10 cellular contexts compared by ENCODE assay signal in the genomic region with DNA sequence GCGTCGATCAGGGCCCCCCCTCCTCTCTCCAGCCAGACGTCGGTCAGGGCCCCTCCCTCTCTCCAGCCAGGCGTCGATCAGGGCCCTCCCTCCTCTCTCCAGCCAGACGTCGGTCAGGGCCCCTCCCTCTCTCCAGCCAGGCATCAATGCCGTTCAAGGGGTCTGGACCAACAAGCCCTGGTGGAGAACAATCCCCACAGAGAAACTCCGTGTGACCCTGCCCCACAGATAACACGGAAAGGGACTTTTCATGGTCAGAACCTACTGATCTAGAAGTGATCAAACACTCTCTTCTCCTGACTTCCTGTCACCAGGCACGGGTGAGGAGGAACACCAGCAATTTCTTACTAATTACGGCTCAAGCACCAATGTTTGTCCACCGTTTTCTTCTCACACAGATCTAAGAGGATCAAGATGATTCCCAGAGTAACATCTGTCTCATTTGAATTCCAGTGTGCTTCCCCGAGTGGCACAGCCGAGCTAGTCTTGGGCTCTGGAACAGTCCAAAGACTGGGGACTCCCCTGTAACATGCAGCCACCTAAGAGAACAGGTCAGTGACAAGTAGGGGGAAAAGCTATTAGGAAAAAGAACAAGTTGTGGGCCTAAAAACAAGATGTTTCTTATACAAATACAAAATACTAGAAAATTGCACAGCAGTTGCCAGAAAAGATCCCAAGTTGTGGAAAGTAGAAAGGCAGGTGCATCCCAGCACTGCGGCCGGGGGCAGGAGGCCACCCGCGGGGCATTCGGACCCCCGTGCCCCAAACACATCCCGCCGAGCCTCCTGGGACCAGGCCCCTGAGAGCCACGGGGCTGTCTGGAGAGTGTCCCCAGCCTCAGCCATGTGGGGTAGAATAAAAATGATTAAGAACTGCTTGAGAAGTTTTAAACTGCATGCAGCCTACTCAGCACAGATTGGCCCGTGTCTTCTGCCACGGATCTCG. TPM values are rescaled to one million over a fixed set of nuclear protein-coding genes. Genes with fewer than 3 reads are reported as not detected.
DNase-seq lines count a peak whose midpoint lies in the region; ATAC-seq and TF ChIP-seq lines count a peak whose summit lies in the region.
"Had no signal": no experiment of that assay in that cellular context is flagged by ENCODE, and none has a peak within 500 bp of the region (broad histone marks: within the 10 kb centered on the region; RNA-seq: fewer than 3 reads in every experiment).

No MANE protein-coding gene starts in this region.

- H3K27ac ChIP-seq in stomach = peak overlapping the region; percentile 26 to 71 (median 58)

- peaks cover 4 to 58% (median 28%) of the 10 kb centered on the region in 4 donors for H3K4me1 ChIP-seq in stomach

- no peak for TF ChIP-seq CTCF in stomach (IDR thresholded peaks at IDR 0.05)

- intact Hi-C loops in activated CD4-positive, alpha-beta T cell treated with anti-CD3 and anti-CD28 coated beads for 36 hours (cut with DNase I, micrococcal nuclease) = no loop called here
- intact Hi-C loops in stomach (cut with DNase I; ENCODE audit: low total_unique reads) = loop anchor here (10.0 kb wide), 1 partner anchor 56 kb away; no protein-coding TSS in a partner anchor

- DNase-seq in activated CD4-positive, alpha-beta T cell treated with anti-CD3 and anti-CD28 coated beads for 36 hours = no peak
- DNase-seq in activated CD4-positive, alpha-beta T cell treated with anti-CD3 and anti-CD28 coated beads for 1 hour = no peak
- DNase-seq in activated CD8-positive, alpha-beta T cell treated with anti-CD3 and anti-CD28 coated beads, Interleukin-2, amount 10 ng/mL, durations not matched to agents 7 days and 5 days = no peak
- peak; percentile 79 for DNase-seq in islet precursor cell
- no peak for DNase-seq in stomach
- no peak for DNase-seq in hypothalamus (lab: John Stamatoyannopoulos, UW)
- DNase-seq in activated CD4-positive, CD25-positive, alpha-beta regulatory T cell (lab: John Stamatoyannopoulos, UW) = no peak
- DNase-seq: nucleus accumbens had no signal

- peaks cover 81% of the 10 kb centered on the region for H3K4me1 Mint-ChIP-seq in activated CD4-positive, alpha-beta T cell treated with anti-CD3 and anti-CD28 coated beads for 36 hours
- peaks cover 51% of the 10 kb centered on the region for H3K4me1 Mint-ChIP-seq in activated CD8-positive, alpha-beta T cell treated with anti-CD3 and anti-CD28 coated beads, Interleukin-2, amount 10 ng/mL, durations not matched to agents 7 days and 5 days (ENCODE audit: low read depth)

- H3K27me3 ChIP-seq in stomach = no peaks in the 10 kb centered on the region

- H3K36me3 Mint-ChIP-seq in activated CD4-positive, alpha-beta T cell treated with anti-CD3 and anti-CD28 coated beads for 36 hours (ENCODE audit: low read depth) = peaks cover 29% of the 10 kb centered on the region
- H3K36me3 Mint-ChIP-seq in activated CD8-positive, alpha-beta T cell treated with anti-CD3 and anti-CD28 coated beads, Interleukin-2, amount 10 ng/mL, durations not matched to agents 7 days and 5 days (ENCODE audit: low read depth) = peaks cover 20% of the 10 kb centered on the region

- 59 to 71% (median 62%) methylated on average over 20 to 24 of the region's 28 CpGs for WGBS in stomach, 5 donors

- no peak for TF ChIP-seq POLR2A in stomach (IDR thresholded peaks at IDR 0.05)

- no peak for TF ChIP-seq EP300 in stomach (IDR thresholded peaks at IDR 0.05)

- no peaks in the 10 kb centered on the region for H3K9me3 ChIP-seq in stomach

- no peaks in the 10 kb centered on the region for H3K36me3 ChIP-seq in stomach

- peaks cover 3% of the 10 kb centered on the region for H3K9me3 Mint-ChIP-seq in activated CD4-positive, alpha-beta T cell treated with anti-CD3 and anti-CD28 coated beads for 36 hours (ENCODE audit: low read depth)
- no peaks in the 10 kb centered on the region for H3K9me3 Mint-ChIP-seq in activated CD8-positive, alpha-beta T cell treated with anti-CD3 and anti-CD28 coated beads, Interleukin-2, amount 10 ng/mL, durations not matched to agents 7 days and 5 days (ENCODE audit: insufficient read depth)

- peak overlapping the region; percentile 97 for H3K27ac Mint-ChIP-seq in activated CD4-positive, alpha-beta T cell treated with anti-CD3 and anti-CD28 coated beads for 36 hours
- H3K27ac Mint-ChIP-seq in activated CD8-positive, alpha-beta T cell treated with anti-CD3 and anti-CD28 coated beads, Interleukin-2, amount 10 ng/mL, durations not matched to agents 7 days and 5 days = peak overlapping the region; percentile 71

- H3K4me3 ChIP-seq in stomach = no peak overlapping the region

- H3K4me3 Mint-ChIP-seq in activated CD4-positive, alpha-beta T cell treated with anti-CD3 and anti-CD28 coated beads for 36 hours = peak overlapping the region; percentile 55
- H3K4me3 Mint-ChIP-seq in activated CD8-positive, alpha-beta T cell treated with anti-CD3 and anti-CD28 coated beads, Interleukin-2, amount 10 ng/mL, durations not matched to agents 7 days and 5 days = no peak overlapping the region

- CTCF ChIA-PET in activated CD4-positive, alpha-beta T cell treated with anti-CD3 and anti-CD28 coated beads for 36 hours (lab: Charles Lee) = interaction anchor here (0.6 kb wide), 1 partner anchor 10 kb away, joined by 3 read pairs; no protein-coding TSS in a partner anchor
- CTCF ChIA-PET in activated CD8-positive, alpha-beta T cell treated with anti-CD3 and anti-CD28 coated beads, Interleukin-2, amount 10 ng/mL, durations not matched to agents 7 days and 5 days (lab: Charles Lee) = interaction anchor here (1.1 kb wide), 1 partner anchor 10 kb away, joined by 3 read pairs; no protein-coding TSS in a partner anchor

- POLR2A ChIA-PET in activated CD4-positive, alpha-beta T cell treated with anti-CD3 and anti-CD28 coated beads for 36 hours (lab: Charles Lee) = interaction anchor here (0.7 kb wide), 1 partner anchor 92 kb away, joined by 3 read pairs; no protein-coding TSS in a partner anchor
- POLR2A ChIA-PET in activated CD8-positive, alpha-beta T cell treated with anti-CD3 and anti-CD28 coated beads, Interleukin-2, amount 10 ng/mL, durations not matched to agents 7 days and 5 days (lab: Charles Lee) = no interaction called here

- no peak for ATAC-seq in activated CD4-positive, alpha-beta T cell treated with anti-CD3 and anti-CD28 coated beads for 36 hours
- no peak for ATAC-seq in activated CD8-positive, alpha-beta T cell treated with anti-CD3 and anti-CD28 coated beads, Interleukin-2, amount 10 ng/mL, durations not matched to agents 7 days and 5 days
- no peak for ATAC-seq in GM21526 (IDR thresholded peaks at IDR 0.05; ENCODE audit: low FRiP score, unreplicated experiment)

- H3K27me3 Mint-ChIP-seq in activated CD4-positive, alpha-beta T cell treated with anti-CD3 and anti-CD28 coated beads for 36 hours = no peaks in the 10 kb centered on the region
- no peaks in the 10 kb centered on the region for H3K27me3 Mint-ChIP-seq in activated CD8-positive, alpha-beta T cell treated with anti-CD3 and anti-CD28 coated beads, Interleukin-2, amount 10 ng/mL, durations not matched to agents 7 days and 5 days (ENCODE audit: low read depth)

RNA-seq across cellular contexts. Expression of gene RASA3, which starts 11.7 kb away (rescaled TPM):
- total RNA-seq in activated CD4-positive, alpha-beta T cell treated with anti-CD3 and anti-CD28 coated beads for 36 hours = 10 to 100 TPM; 33.0 to 34.7 TPM
- 10 to 100 TPM; 36.9 to 39.3 TPM for total RNA-seq in activated CD8-positive, alpha-beta T cell treated with anti-CD3 and anti-CD28 coated beads, Interleukin-2, amount 10 ng/mL, durations not matched to agents 7 days and 5 days
- 10 to 100 TPM in 1 of 5 donors, 1 to 10 TPM in 4; 3.8 to 22.3 (median 6.4) TPM for total RNA-seq in stomach
- polyA plus RNA-seq in stomach = 10 to 100 TPM in 2 of 3 donors, 1 to 10 TPM in 1; 3.7 to 11.8 (median 10.9) TPM
- total RNA-seq: HepG2 had no signal

RNA-seq across cellular contexts. Expression of gene CFAP97D2, which starts 58.3 kb away (rescaled TPM):
- not detected for total RNA-seq in activated CD4-positive, alpha-beta T cell treated with anti-CD3 and anti-CD28 coated beads for 36 hours
- not detected for total RNA-seq in activated CD8-positive, alpha-beta T cell treated with anti-CD3 and anti-CD28 coated beads, Interleukin-2, amount 10 ng/mL, durations not matched to agents 7 days and 5 days
- not detected for total RNA-seq in stomach
- not detected for polyA plus RNA-seq in stomach
- total RNA-seq: HepG2 had no signal
- polyA plus RNA-seq: HepG2 had no signal
